11 cellular contexts compared by ENCODE assay signal in the genomic region with DNA sequence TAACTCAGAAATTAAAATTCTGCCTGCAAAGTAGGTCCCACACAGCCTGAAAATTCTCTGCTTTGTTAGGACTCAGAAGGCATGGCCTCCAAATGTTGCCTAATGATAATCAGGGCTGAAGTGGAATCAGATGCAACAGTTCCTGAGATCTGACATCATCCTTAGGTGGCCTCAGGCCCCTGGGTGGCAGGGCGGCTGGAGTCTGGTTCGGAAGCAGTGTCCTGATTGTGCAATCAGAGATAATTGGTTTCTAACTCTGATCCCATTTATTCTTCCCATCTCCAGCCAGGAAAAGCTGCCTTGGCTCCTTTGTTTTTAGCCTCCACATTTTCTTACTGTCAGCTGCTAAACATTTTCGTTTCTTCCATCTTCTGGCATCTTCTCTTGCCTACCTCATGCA.
"Had no signal": no experiment of that assay in that cellular context is flagged by ENCODE, and none has a peak within 500 bp of the region (broad histone marks: within the 10 kb centered on the region; RNA-seq: fewer than 3 reads in every experiment).

No MANE protein-coding gene starts in this region.

- H3K4me1 ChIP-seq: colonic mucosa, sigmoid colon had no signal

- H3K9me3 ChIP-seq: colonic mucosa, heart left ventricle, sigmoid colon had no signal

- H3K27me3 ChIP-seq: colonic mucosa had no signal

- DNase-seq: colonic mucosa; dermis blood vessel endothelial cell; heart left ventricle; hypothalamus; mammary epithelial cell; naive thymus-derived CD4-positive, alpha-beta T cell; posterior cingulate gyrus; sigmoid colon; stimulated activated CD4-positive, alpha-beta T cell treated with anti-CD3 and anti-CD28 coated beads, Interleukin-12 subunit alpha, Interleukin-12 subunit beta, amount 100 ng/mL, for 4 hours; stimulated activated naive CD4-positive, alpha-beta T cell treated with Interleukin-2 at 50 U/mL for 16 hours had no signal

- H3K27ac ChIP-seq: colonic mucosa, heart left ventricle, sigmoid colon, skin epidermis had no signal

- H3K4me3 ChIP-seq: colonic mucosa, heart left ventricle, sigmoid colon, skin epidermis had no signal

- H3K36me3 ChIP-seq: colonic mucosa, heart left ventricle, sigmoid colon had no signal
